Comparison of ENCODE assay signal across 11 cellular contexts in genomic region chr9:34481620-34482019, GRCh38. TPM values are rescaled to one million over a fixed set of nuclear protein-coding genes. Genes with fewer than 3 reads are reported as not detected.
DNase-seq lines count a peak whose midpoint lies in the region; ATAC-seq, FAIRE-seq and TF ChIP-seq lines count a peak whose summit lies in the region.
"Not testable (repeated sequence)": the region's sequence is repeated elsewhere in the genome, so short reads cannot be mapped to it uniquely, and the experiment has no call there.
"Had no signal": no experiment of that assay in that cellular context is flagged by ENCODE, and none has a peak within 500 bp of the region (broad histone marks: within the 10 kb centered on the region; RNA-seq: fewer than 3 reads in every experiment).

No MANE protein-coding gene starts in this region.

- H3K18ac ChIP-seq in mesenchymal stem cell (ENCODE audit: low read depth in 1 of 2, low read length in 2 of 2), result not testable (repeated sequence)

- TF ChIP-seq CTCF in WTC11 (IDR thresholded peaks at IDR 0.05); K562 (IDR thresholded peaks at IDR 0.05 in 2 of 3, conservative IDR thresholded peaks at IDR 0.05 in 1 of 3; ENCODE audit: insufficient read depth in 2 of 3, low read depth in 1 of 3, low read length in 3 of 3); neural progenitor cell (IDR thresholded peaks at IDR 0.05); testis (IDR thresholded peaks at IDR 0.05): not testable (repeated sequence)

- ATAC-seq in WTC11, K562: not testable (repeated sequence)

- H3K9me1 ChIP-seq in K562 (ENCODE audit: control insufficient read depth, insufficient read depth, low read length), result not testable (repeated sequence)

- H3K27ac ChIP-seq in K562 (ENCODE audit: extremely low read depth, low read depth, low read length); mesenchymal stem cell (ENCODE audit: low read length, poor library complexity, severe bottlenecking); neural progenitor cell; testis: not testable (repeated sequence)

- H2BK5ac ChIP-seq in mesenchymal stem cell (ENCODE audit: low read depth, low read length, poor library complexity, severe bottlenecking), result not testable (repeated sequence)

- H3K4ac ChIP-seq in mesenchymal stem cell (ENCODE audit: low read depth in 1 of 2, low read length in 2 of 2), result not testable (repeated sequence)

- not testable (repeated sequence) for H2AK5ac ChIP-seq in mesenchymal stem cell (ENCODE audit: low read length, severe bottlenecking)

- H3K36me3 ChIP-seq in K562 (ENCODE audit: control insufficient read depth, insufficient read depth, low read length); mesenchymal stem cell (ENCODE audit: control insufficient read depth in 1 of 2, insufficient read depth in 2 of 2, low read depth in 1 of 2, low read length in 2 of 2); neural progenitor cell; testis (ENCODE audit: low read depth, missing control alignments): not testable (repeated sequence)

- not testable (repeated sequence) for H3K4me1 Mint-ChIP-seq in WTC11
- H3K4me1 Mint-ChIP-seq in neural progenitor cell, result peaks cover 29% of the 10 kb centered on the region

- not testable (repeated sequence) for H3K27me3 Mint-ChIP-seq in WTC11 (ENCODE audit: low read depth); neural progenitor cell (ENCODE audit: insufficient read depth, low read depth)

- not testable (repeated sequence) for H3K79me2 ChIP-seq in K562 (ENCODE audit: control insufficient read depth, insufficient read depth, low read length); neural progenitor cell (ENCODE audit: low read depth)

- H3K9me3 Mint-ChIP-seq in WTC11, neural progenitor cell: not testable (repeated sequence)

- H2BK15ac ChIP-seq in mesenchymal stem cell (ENCODE audit: low read depth, poor library complexity, severe bottlenecking), result peak overlapping the region; percentile 7

- H2BK12ac ChIP-seq in mesenchymal stem cell (ENCODE audit: low read length in 2 of 2), result not testable (repeated sequence)

- CTCF ChIA-PET in WTC11 (lab: Charles Lee); K562 (lab: Yijun Ruan, JAX; ENCODE audit: low intra/inter-chr PET ratio): not testable (repeated sequence)

- not testable (repeated sequence) for H2AFZ ChIP-seq in K562 (ENCODE audit: low read depth, low read length); mesenchymal stem cell (ENCODE audit: low read depth, low read length); neural progenitor cell (replicated peaks)

- H3K27me3 ChIP-seq in K562 (ENCODE audit: control insufficient read depth in 2 of 2, insufficient read depth in 2 of 2, low read length in 2 of 2); neural progenitor cell; testis: not testable (repeated sequence)
- peaks cover 28 to 30% of the 10 kb centered on the region in 2 experiments for H3K27me3 ChIP-seq in mesenchymal stem cell (ENCODE audit: control insufficient read depth in 1 of 2, insufficient read depth in 1 of 2, low read length in 2 of 2)

- H3K9ac ChIP-seq in K562 (ENCODE audit: insufficient read depth in 1 of 2, low read depth in 2 of 2, low read length in 2 of 2); mesenchymal stem cell (ENCODE audit: low read length); neural progenitor cell: not testable (repeated sequence)

- not testable (repeated sequence) for H3F3A ChIP-seq in neural progenitor cell (ENCODE audit: low read depth)

- H3K4me3 ChIP-seq in K562; mesenchymal stem cell (ENCODE audit: insufficient read depth in 1 of 2, low read depth in 1 of 2, low read length in 2 of 2); neural progenitor cell; testis: not testable (repeated sequence)

- not testable (repeated sequence) for H4K8ac ChIP-seq in mesenchymal stem cell (ENCODE audit: low read length)

- POLR2A ChIA-PET in WTC11 (lab: Charles Lee); K562 (lab: Yijun Ruan, JAX): not testable (repeated sequence)

- not testable (repeated sequence) for TF ChIP-seq RAD21 in K562 (CRISPR knock-in tag; conservative IDR thresholded peaks at IDR 0.05 in 1 of 2, IDR thresholded peaks at IDR 0.05 in 1 of 2)

- H3K14ac ChIP-seq in mesenchymal stem cell (ENCODE audit: low read length in 2 of 2), result not testable (repeated sequence)

- intact Hi-C loops in K562 (cut with micrococcal nuclease); testis (cut with DNase I; ENCODE audit: low total_unique reads): not testable (repeated sequence)

- in situ Hi-C loops in K562 (cut with MboI), result not testable (repeated sequence)

- not testable (repeated sequence) for H3K23ac ChIP-seq in mesenchymal stem cell (ENCODE audit: low read length in 2 of 2)

- WGBS in K562 (ENCODE audit: insufficient coverage, low coverage, missing lambda C conversion rate), result 4% methylated on average over 4 of the region's 13 CpGs
- 92% methylated on average over 13 of the region's 13 CpGs for WGBS in mesenchymal stem cell
- WGBS in testis, 2 donors, result 72 to 76% methylated on average over 13 of the region's 13 CpGs

- not testable (repeated sequence) for H3K9me3 ChIP-seq in K562 (replicated peaks; ENCODE audit: control insufficient read depth, insufficient read depth, low read depth, low read length); mesenchymal stem cell (ENCODE audit: control insufficient read depth, low read length); neural progenitor cell (ENCODE audit: low read depth); testis

- H3K4me2 ChIP-seq in K562 (ENCODE audit: insufficient read depth, low read length), result peak overlapping the region; percentile 18; the same call in 1 of the 2 replicates
- not testable (repeated sequence) for H3K4me2 ChIP-seq in mesenchymal stem cell (ENCODE audit: low read length, poor library complexity, severe bottlenecking); neural progenitor cell

- not testable (repeated sequence) for BruUV-seq in K562 (replicated peaks; lab: Mats Ljungman, UMichigan)

- H3K36me3 Mint-ChIP-seq in WTC11, neural progenitor cell: not testable (repeated sequence)

- H3K79me1 ChIP-seq in mesenchymal stem cell (replicated peaks; ENCODE audit: low read length, poor library complexity, severe bottlenecking), result not testable (repeated sequence)

- H4K20me1 ChIP-seq in K562 (replicated peaks; ENCODE audit: control insufficient read depth, insufficient read depth, low read length); neural progenitor cell (ENCODE audit: low read depth): not testable (repeated sequence)

- H4K91ac ChIP-seq in mesenchymal stem cell (ENCODE audit: low read length), result not testable (repeated sequence)

- H2BK120ac ChIP-seq in mesenchymal stem cell (ENCODE audit: low read depth, low read length), result not testable (repeated sequence)

- TF ChIP-seq EP300 in K562 (IDR thresholded peaks at IDR 0.05; ENCODE audit: low read length), result not testable (repeated sequence)

- TF ChIP-seq POLR2A in K562 (conservative IDR thresholded peaks at IDR 0.05), result peak; percentile 67; the same call in 1 of the 2 replicates
- TF ChIP-seq POLR2A in testis (IDR thresholded peaks at IDR 0.05), result not testable (repeated sequence)

- H3K27ac Mint-ChIP-seq in WTC11 (peak overlapping the region; percentile 83; the same call in 1 of the 2 replicates), neural progenitor cell (peak overlapping the region; percentile 64)

- DNase-seq in WTC11 (ENCODE audit: low spot score); K562 (ENCODE audit: extremely low read depth in 1 of 4, low spot score in 3 of 4); mesenchymal stem cell; neural progenitor cell (ENCODE audit: low spot score): not testable (repeated sequence)
- peak; percentile 79 for DNase-seq in testis

- not testable (repeated sequence) for H3K4me1 ChIP-seq in K562 (replicated peaks in 1 of 2; ENCODE audit: control insufficient read depth in 2 of 2, insufficient read depth in 2 of 2, low read length in 2 of 2); mesenchymal stem cell (ENCODE audit: control insufficient read depth, insufficient read depth, low read depth, low read length); neural progenitor cell; testis

- FAIRE-seq in K562 (lab: Jason Lieb, UNC), result not testable (repeated sequence)

- not testable (repeated sequence) for H3K4me3 Mint-ChIP-seq in WTC11, neural progenitor cell

RNA-seq across cellular contexts. Expression of gene DNAI1, which starts 23.0 kb away (rescaled TPM):
- total RNA-seq in WTC11 (2021) (1.5 to 2.1 TPM (median 1.6 TPM) in 3 replicates), K562 (2014; rRNA removed) (not detected in 2 replicates), K562 (2014; rRNA removed; fragmentation: Illumina TruSeq; extraction: Trizol) (not detected in 2 replicates), K562 (2015; rRNA removed; fragmentation: Illumina TruSeq; extraction: Trizol) (not detected in 2 replicates), K562 (2021) (not detected in 2 replicates), neural progenitor cell (ENCODE audit: low replicate concordance) (0.52 and 1.3 TPM in 2 replicates), testis (10 to 100 TPM; 22.7 to 36.7 TPM)
- 0.55 TPM in 1 of 2 replicates, not detected in the other for total RNA-seq in K562 (2011; cell fraction: chromatin; rRNA removed; ENCODE audit: low replicate concordance)
- total RNA-seq in K562 (2011; cell fraction: nucleolus; rRNA removed), result not detected in 2 replicates
- 0.29 TPM in 1 of 2 replicates, not detected in the other for total RNA-seq in K562 (2011; cell fraction: nucleoplasm; rRNA removed)
- polyA plus RNA-seq in K562 (2011; rRNA removed) (0.03 and 0.04 TPM in 2 replicates), K562 (2014; fragmentation: Illumina TruSeq; extraction: Trizol) (not detected in 2 replicates), K562 (2014; fragmentation: Nextera tagmentation; extraction: Ambion mirVana) (under 1 TPM in 1 of 2 experiments, not detected in 1; 0.01 TPM), K562 (2014; rRNA removed) (0.17 TPM in 1 of 2 replicates, not detected in the other), testis (ENCODE audit: insufficient read depth, low read depth, low replicate concordance) (109 TPM)
- 0.03 TPM in 2 replicates for polyA plus RNA-seq in K562 (2011; cell fraction: cytosol; rRNA removed)
- polyA plus RNA-seq in K562 (2011; cell fraction: nucleus; rRNA removed), result 0.11 and 0.17 TPM in 2 replicates
- not detected in 2 replicates for polyA plus RNA-seq in K562 (2012)
- polyA minus RNA-seq in K562 (2011; rRNA and poly(A)+ RNA removed), result not detected in 2 replicates
- not detected in 2 replicates for polyA minus RNA-seq in K562 (2011; cell fraction: cytosol; rRNA and poly(A)+ RNA removed)
- polyA minus RNA-seq in K562 (2011; cell fraction: nucleus; rRNA and poly(A)+ RNA removed), result not detected in 2 replicates
- polyA plus RNA-seq in mesenchymal stem cell (2013, experiment 1 of 2), result not detected
- not detected for polyA plus RNA-seq in mesenchymal stem cell (2013, experiment 2 of 2)
- total RNA-seq: A673; CD4-positive, alpha-beta memory T cell; CD4-positive, CD25-positive, alpha-beta regulatory T cell; CD8-positive, alpha-beta memory T cell had no signal
- polyA plus RNA-seq: AG04450; CD14-positive monocyte; CD4-positive, alpha-beta memory T cell; CD4-positive, CD25-positive, alpha-beta regulatory T cell; CD8-positive, alpha-beta memory T cell had no signal

RNA-seq across cellular contexts. Expression of gene FAM219A, which starts 23.2 kb away (rescaled TPM):
- total RNA-seq in WTC11 (2021), result 17.2 to 20.6 TPM (median 19.5 TPM) in 3 replicates
- total RNA-seq in K562 (2011; cell fraction: chromatin; rRNA removed; ENCODE audit: low replicate concordance), result 3.2 and 6.0 TPM in 2 replicates
- 3.3 and 3.7 TPM in 2 replicates for total RNA-seq in K562 (2011; cell fraction: nucleolus; rRNA removed)
- 5.0 and 5.1 TPM in 2 replicates for total RNA-seq in K562 (2011; cell fraction: nucleoplasm; rRNA removed)
- 2.5 and 4.7 TPM in 2 replicates for total RNA-seq in K562 (2014; rRNA removed)
- total RNA-seq in K562 (2014; rRNA removed; fragmentation: Illumina TruSeq; extraction: Trizol), result 2.9 and 3.3 TPM in 2 replicates
- 2.9 and 3.4 TPM in 2 replicates for total RNA-seq in K562 (2015; rRNA removed; fragmentation: Illumina TruSeq; extraction: Trizol)
- 8.4 and 8.6 TPM in 2 replicates for total RNA-seq in K562 (2021)
- 2.7 and 4.3 TPM in 2 replicates for polyA plus RNA-seq in K562 (2011; rRNA removed)
- 3.6 and 5.5 TPM in 2 replicates for polyA plus RNA-seq in K562 (2011; cell fraction: cytosol; rRNA removed)
- polyA plus RNA-seq in K562 (2011; cell fraction: nucleus; rRNA removed), result 6.8 and 7.3 TPM in 2 replicates
- 5.8 and 6.4 TPM in 2 replicates for polyA plus RNA-seq in K562 (2012)
- 4.5 and 4.8 TPM in 2 replicates for polyA plus RNA-seq in K562 (2014; fragmentation: Illumina TruSeq; extraction: Trizol)
- under 1 TPM; 0.63 to 0.71 TPM for polyA plus RNA-seq in K562 (2014; fragmentation: Nextera tagmentation; extraction: Ambion mirVana)
- polyA plus RNA-seq in K562 (2014; rRNA removed), result 5.4 and 6.1 TPM in 2 replicates
- polyA minus RNA-seq in K562 (2011; rRNA and poly(A)+ RNA removed), result 2.2 and 2.4 TPM in 2 replicates
- 1.9 and 2.7 TPM in 2 replicates for polyA minus RNA-seq in K562 (2011; cell fraction: cytosol; rRNA and poly(A)+ RNA removed)
- polyA minus RNA-seq in K562 (2011; cell fraction: nucleus; rRNA and poly(A)+ RNA removed), result 1.3 TPM in 2 replicates
- 13.8 TPM for polyA plus RNA-seq in mesenchymal stem cell (2013, experiment 1 of 2)
- polyA plus RNA-seq in mesenchymal stem cell (2013, experiment 2 of 2), result 14.0 TPM
- total RNA-seq in neural progenitor cell (ENCODE audit: low replicate concordance), result 4.2 and 6.5 TPM in 2 replicates
- total RNA-seq in testis, result 10 to 100 TPM; 12.6 to 17.9 TPM
- 12.2 TPM for polyA plus RNA-seq in testis (ENCODE audit: insufficient read depth, low read depth, low replicate concordance)

RNA-seq across cellular contexts. Expression of gene ENHO, which starts 41.2 kb away (rescaled TPM):
- 26.9 to 28.3 TPM (median 27.9 TPM) in 3 replicates for total RNA-seq in WTC11 (2021)
- not detected in 2 replicates for total RNA-seq in K562 (2011; cell fraction: chromatin; rRNA removed; ENCODE audit: low replicate concordance)
- not detected in 2 replicates for total RNA-seq in K562 (2011; cell fraction: nucleolus; rRNA removed)
- not detected in 2 replicates for total RNA-seq in K562 (2011; cell fraction: nucleoplasm; rRNA removed)
- 0.12 TPM in 1 of 2 replicates, not detected in the other for total RNA-seq in K562 (2014; rRNA removed)
- total RNA-seq in K562 (2014; rRNA removed; fragmentation: Illumina TruSeq; extraction: Trizol), result not detected in 2 replicates
- total RNA-seq in K562 (2015; rRNA removed; fragmentation: Illumina TruSeq; extraction: Trizol), result not detected in 2 replicates
- 0.24 TPM in 1 of 2 replicates, not detected in the other for total RNA-seq in K562 (2021)
- not detected in 2 replicates for polyA plus RNA-seq in K562 (2011; rRNA removed)
- 0.06 TPM in 1 of 2 replicates, not detected in the other for polyA plus RNA-seq in K562 (2011; cell fraction: cytosol; rRNA removed)
- polyA plus RNA-seq in K562 (2011; cell fraction: nucleus; rRNA removed), result not detected in 2 replicates
- not detected in 2 replicates for polyA plus RNA-seq in K562 (2012)
- polyA plus RNA-seq in K562 (2014; fragmentation: Illumina TruSeq; extraction: Trizol), result not detected in 2 replicates
- polyA plus RNA-seq in K562 (2014; fragmentation: Nextera tagmentation; extraction: Ambion mirVana), result not detected
- polyA plus RNA-seq in K562 (2014; rRNA removed), result not detected in 2 replicates
- not detected in 2 replicates for polyA minus RNA-seq in K562 (2011; rRNA and poly(A)+ RNA removed)
- not detected in 2 replicates for polyA minus RNA-seq in K562 (2011; cell fraction: cytosol; rRNA and poly(A)+ RNA removed)
- polyA minus RNA-seq in K562 (2011; cell fraction: nucleus; rRNA and poly(A)+ RNA removed), result not detected in 2 replicates
- polyA plus RNA-seq in mesenchymal stem cell (2013, experiment 1 of 2), result 0.43 TPM
- 0.37 TPM for polyA plus RNA-seq in mesenchymal stem cell (2013, experiment 2 of 2)
- total RNA-seq in neural progenitor cell (ENCODE audit: low replicate concordance), result 4.4 and 21.3 TPM in 2 replicates
- 10 to 100 TPM; 24.7 to 31.2 TPM for total RNA-seq in testis
- 25.7 TPM for polyA plus RNA-seq in testis (ENCODE audit: insufficient read depth, low read depth, low replicate concordance)
- total RNA-seq: CD4-positive, alpha-beta memory T cell had no signal
- polyA plus RNA-seq: AG04450; CD8-positive, alpha-beta memory T cell had no signal
